Comparison of ENCODE assay signal across 29 cellular contexts in genomic region chr13:105642511-105642958, GRCh38.
DNase-seq lines count a peak whose midpoint lies in the region; FAIRE-seq and TF ChIP-seq lines count a peak whose summit lies in the region.
"Had no signal": no experiment of that assay in that cellular context is flagged by ENCODE, and none has a peak within 500 bp of the region (broad histone marks: within the 10 kb centered on the region; RNA-seq: fewer than 3 reads in every experiment).

No MANE protein-coding gene starts in this region.

- H3K27ac ChIP-seq in uterus (no peak overlapping the region), SJCRH30 (no peak overlapping the region)
- H3K27ac ChIP-seq: BLaER1 treated with 17β-estradiol and CSF1 and Interleukin-3, amounts not matched to agents 10 nM and 100 nM; heart right ventricle had no signal

- H3K27me3 Mint-ChIP-seq in Caco-2 (ENCODE audit: insufficient read depth, unreplicated experiment) = peaks cover 3% of the 10 kb centered on the region
- H3K27me3 Mint-ChIP-seq: effector memory CD8-positive, alpha-beta T cell; natural killer cell treated with Interleukin-12 subunit alpha and Interleukin-12 subunit beta and Interleukin-15 and Interleukin-18, amount 100 ng/mL, for 72 hours; type B pancreatic cell had no signal

- intact Hi-C loops in Caco-2 (cut with micrococcal nuclease; ENCODE audit: unreplicated experiment) (no loop called here), uterus (cut with DNase I; ENCODE audit: low total_unique reads) (no loop called here)

- no peaks in the 10 kb centered on the region for H3K36me3 Mint-ChIP-seq in Caco-2 (ENCODE audit: insufficient read depth, unreplicated experiment)
- H3K36me3 Mint-ChIP-seq: activated naive CD4-positive, alpha-beta T cell treated with anti-CD3 and anti-CD28 coated beads, Interleukin-2, amount 50 U/mL, for 72 hours; natural killer cell treated with Interleukin-12 subunit alpha and Interleukin-12 subunit beta and Interleukin-15 and Interleukin-18, amount 100 ng/mL, for 72 hours; type B pancreatic cell had no signal

- DNase-seq in H54 (ENCODE audit: insufficient read length, low spot score) (peak; percentile 26), RPMI7951 (ENCODE audit: low read depth) (peak; percentile 77), choroid plexus epithelial cell (ENCODE audit: low read depth) (peak; percentile 17), renal cortical epithelial cell (ENCODE audit: low read depth) (peak; percentile 47), Caco-2 (no peak), GM13976 (ENCODE audit: low spot score) (no peak), uterus (no peak), SJCRH30 (no peak)
- DNase-seq: activated CD4-positive, alpha-beta T cell treated with anti-CD3 and anti-CD28 coated beads, Interleukin-2, amount 50 U/mL, for 1 hour; activated effector memory CD4-positive, alpha-beta T cell treated with Interleukin-2 at 50 U/mL for 16 hours; activated T-cell treated with anti-CD3 and anti-CD28 coated beads, Interleukin-2, amount 50 U/mL, for 1 hour; caudate nucleus; cortex of kidney; DMS53; effector memory CD8-positive, alpha-beta T cell; GF-D8; H7; heart right ventricle; NCI-H1436 treated with DMSO at 0.1 percent for 48 hours; NCI-H345; SHP77 treated with DMSO at 0.1 percent for 48 hours; stimulated activated CD4-positive, alpha-beta T cell treated with anti-CD3 and anti-CD28 coated beads, Interleukin-15, amount 100 ng/mL, for 24 hours; stimulated activated naive CD4-positive, alpha-beta T cell had no signal

- H3K36me3 ChIP-seq in Caco-2 (ENCODE audit: control insufficient read depth, insufficient read depth, low read length) (no peaks in the 10 kb centered on the region), uterus (no peaks in the 10 kb centered on the region), SJCRH30 (no peaks in the 10 kb centered on the region)
- H3K36me3 ChIP-seq: BLaER1 treated with 17β-estradiol and CSF1 and Interleukin-3, amounts not matched to agents 10 nM and 100 nM; heart right ventricle had no signal

- POLR2A ChIA-PET in Caco-2 (lab: Charles Lee) = no interaction called here

- TF ChIP-seq CTCF in choroid plexus epithelial cell (conservative IDR thresholded peaks at IDR 0.05; ENCODE audit: low read depth, low read length) = no peak
- TF ChIP-seq CTCF in Caco-2 (IDR thresholded peaks at IDR 0.05; ENCODE audit: insufficient read depth in 1 of 2, low read depth in 1 of 2, low read length in 1 of 2, severe bottlenecking in 1 of 2, unreplicated experiment in 1 of 2) = no peak
- no peak for TF ChIP-seq CTCF in GM13976 (IDR thresholded peaks at IDR 0.05; ENCODE audit: borderline replicate concordance, control extremely low read depth, extremely low read depth, insufficient read depth, missing control alignments)
- TF ChIP-seq CTCF in uterus (IDR thresholded peaks at IDR 0.05) = no peak

- in situ Hi-C loops in GM13976 (cut with MboI; ENCODE audit: low sequenced_read_pairs, unreplicated experiment) = no loop called here

- no TSS peak for BruUV-seq in Caco-2 (replicated peaks; lab: Mats Ljungman, UMichigan)

- H3K27me3 ChIP-seq in Caco-2 (replicated peaks; ENCODE audit: control insufficient read depth, insufficient read depth, low read length) (no peaks in the 10 kb centered on the region), uterus (no peaks in the 10 kb centered on the region), SJCRH30 (no peaks in the 10 kb centered on the region)
- H3K27me3 ChIP-seq: BLaER1 treated with 17β-estradiol and CSF1 and Interleukin-3, amounts not matched to agents 10 nM and 100 nM; heart right ventricle had no signal

- no peaks in the 10 kb centered on the region for H3K4me1 Mint-ChIP-seq in Caco-2 (ENCODE audit: low read depth, unreplicated experiment)

- no peaks in the 10 kb centered on the region for H3K9me3 ChIP-seq in Caco-2
- no peaks in the 10 kb centered on the region for H3K9me3 ChIP-seq in uterus
- H3K9me3 ChIP-seq in SJCRH30 (replicated peaks) = no peaks in the 10 kb centered on the region
- H3K9me3 ChIP-seq: BLaER1 treated with 17β-estradiol and CSF1 and Interleukin-3, amounts not matched to agents 10 nM and 100 nM had no signal

- H3K4me1 ChIP-seq in Caco-2 (no peaks in the 10 kb centered on the region), uterus (no peaks in the 10 kb centered on the region), SJCRH30 (no peaks in the 10 kb centered on the region)
- H3K4me1 ChIP-seq: BLaER1 treated with 17β-estradiol and CSF1 and Interleukin-3, amounts not matched to agents 10 nM and 100 nM; heart right ventricle had no signal

- no peak overlapping the region for H3K27ac Mint-ChIP-seq in Caco-2 (ENCODE audit: unreplicated experiment)
- H3K27ac Mint-ChIP-seq: activated naive CD4-positive, alpha-beta T cell treated with anti-CD3 and anti-CD28 coated beads, Interleukin-2, amount 50 U/mL, for 72 hours; effector memory CD8-positive, alpha-beta T cell; natural killer cell treated with Interleukin-12 subunit alpha and Interleukin-12 subunit beta and Interleukin-15 and Interleukin-18, amount 100 ng/mL, for 72 hours; type B pancreatic cell had no signal

- TF ChIP-seq POLR2A in H54 (IDR thresholded peaks at IDR 0.05; ENCODE audit: low read depth, low read length) (no peak), uterus (IDR thresholded peaks at IDR 0.05) (no peak)

- H3K4me3 ChIP-seq in choroid plexus epithelial cell (ENCODE audit: low read depth, low read length) = no peak overlapping the region
- H3K4me3 ChIP-seq in Caco-2 (ENCODE audit: low read depth, low read length) = no peak overlapping the region
- H3K4me3 ChIP-seq in uterus = no peak overlapping the region
- no peak overlapping the region for H3K4me3 ChIP-seq in SJCRH30
- H3K4me3 ChIP-seq: BLaER1 treated with 17β-estradiol and CSF1 and Interleukin-3, amounts not matched to agents 10 nM and 100 nM; heart right ventricle; lung had no signal

- H3K4me3 Mint-ChIP-seq in Caco-2 (ENCODE audit: unreplicated experiment) = no peak overlapping the region
- H3K4me3 Mint-ChIP-seq: effector memory CD8-positive, alpha-beta T cell; natural killer cell treated with Interleukin-12 subunit alpha and Interleukin-12 subunit beta and Interleukin-15 and Interleukin-18, amount 100 ng/mL, for 72 hours; type B pancreatic cell had no signal

- H3K9me3 Mint-ChIP-seq in Caco-2 (ENCODE audit: unreplicated experiment) = no peaks in the 10 kb centered on the region
- H3K9me3 Mint-ChIP-seq: type B pancreatic cell had no signal

- CTCF ChIA-PET in Caco-2 (lab: Charles Lee) = no interaction called here

- peak; percentile 100 for FAIRE-seq in H54 (lab: Jason Lieb, UNC)
- FAIRE-seq: GM19239 had no signal

Comparison
In these comparisons a context has a peak if more than half of its experiments do, and no peak if none do; other contexts are left out.
1. DNase-seq: peak in H54 (single experiment), RPMI7951 (single experiment), choroid plexus epithelial cell (single experiment) and renal cortical epithelial cell (single experiment); none in Caco-2 (0 of 2), GM13976 (single experiment), uterus (0 of 2) and SJCRH30 (0 of 2).